8 cellular contexts compared by ENCODE assay signal in genomic region chr15:56732881-56733130, GRCh38. TPM values are rescaled to one million over a fixed set of nuclear protein-coding genes. Genes with fewer than 3 reads are reported as not detected.
DNase-seq lines count a peak whose midpoint lies in the region; ATAC-seq and TF ChIP-seq lines count a peak whose summit lies in the region.

No MANE protein-coding gene starts in this region.

- peak overlapping the region; percentile 98 for H4K5ac ChIP-seq in IMR-90 (ENCODE audit: low read depth, low read length)

- H3K9ac ChIP-seq in IMR-90 (ENCODE audit: low read depth, low read length) (peak overlapping the region; percentile 94), mammary epithelial cell (ENCODE audit: insufficient read depth, low read length) (peak overlapping the region; percentile 86)

- H3K27ac Mint-ChIP-seq in CD8-positive, alpha-beta T cell: peak overlapping the region; percentile 95

- in situ Hi-C loops in IMR-90 (cut with MboI; ENCODE audit: low sequenced_read_pairs): no loop called here
- in situ Hi-C loops in mammary epithelial cell (cut with MboI; ENCODE audit: low sequenced_read_pairs in 2 of 2): no loop called here

- peak overlapping the region; percentile 96 for H3K4ac ChIP-seq in IMR-90 (ENCODE audit: low read depth, low read length)

- peak overlapping the region; percentile 97 for H3K14ac ChIP-seq in IMR-90 (replicated peaks; ENCODE audit: low read depth, low read length)

- peaks cover 6% of the 10 kb centered on the region for H3K36me3 Mint-ChIP-seq in CD8-positive, alpha-beta T cell

- H3K9me1 ChIP-seq in IMR-90 (ENCODE audit: insufficient read depth, low read length): no peaks in the 10 kb centered on the region; the same call in 1 of the 2 replicates

- H2BK5ac ChIP-seq in IMR-90 (ENCODE audit: low read depth, low read length, poor library complexity, severe bottlenecking): peak overlapping the region; percentile 97

- BruUV-seq in IMR-90 (replicated peaks; lab: Mats Ljungman, UMichigan) (no TSS peak), mammary epithelial cell (replicated peaks; lab: Mats Ljungman, UMichigan) (no TSS peak)

- H3K4me2 ChIP-seq in IMR-90 (ENCODE audit: low read depth, low read length): peak overlapping the region; percentile 94
- peak overlapping the region; percentile 80 for H3K4me2 ChIP-seq in mammary epithelial cell (ENCODE audit: insufficient read depth, low read depth, low read length)

- peak overlapping the region; percentile 65; the same call in 1 of the 2 replicates for H2BK20ac ChIP-seq in IMR-90 (ENCODE audit: low read depth, low read length)

- intact Hi-C loops in CD8-positive, alpha-beta T cell (cut with DNase I, micrococcal nuclease): loop anchor here (1.0 to 10.0 kb wide), 9 partner anchors 8 to 1326 kb away; partner anchors contain the start of genes TCF12 (in 2 of the 2), CCPG1 (in 1 of the 2), PIERCE2 (in 1 of the 2) and RFX7 (in 1 of the 2)
- intact Hi-C loops in IMR-90 (cut with micrococcal nuclease) (loop anchor here (2.0 to 5.0 kb wide), 3 partner anchors 184 to 484 kb away; partner anchors contain the start of gene TCF12), mammary epithelial cell (cut with micrococcal nuclease) (loop anchor here (5.0 kb wide), 2 partner anchors 84 to 236 kb away; no protein-coding TSS in a partner anchor)

- H2AK9ac ChIP-seq in IMR-90 (replicated peaks; ENCODE audit: low read depth, low read length, poor library complexity): peak overlapping the region; percentile 98

- H3K18ac ChIP-seq in IMR-90 (ENCODE audit: low read depth, low read length): peak overlapping the region; percentile 96

- peaks cover 47% of the 10 kb centered on the region for H3K79me2 ChIP-seq in mammary epithelial cell (ENCODE audit: insufficient read depth, low read length)

- CTCF ChIA-PET in CD8-positive, alpha-beta T cell (lab: Charles Lee): interaction anchor here (1.3 kb wide), 1 partner anchor 185 kb away, joined by 4 read pairs; the partner anchor contains the start of gene TCF12
- CTCF ChIA-PET in IMR-90 (lab: Yijun Ruan, JAX): interaction anchor here (0.6 kb wide), 1 partner anchor 481 kb away, joined by 3 read pairs; no protein-coding TSS in a partner anchor
- CTCF ChIA-PET in mammary epithelial cell (lab: Charles Lee; ENCODE audit: low non-redundant PET): interaction anchor here (0.6 kb wide), 1 partner anchor 242 kb away, joined by 3 read pairs; no protein-coding TSS in a partner anchor

- H3K23ac ChIP-seq in IMR-90 (ENCODE audit: low read depth, low read length): peak overlapping the region; percentile 99

- WGBS in IMR-90 (ENCODE audit: extremely low coverage in 2 of 2, insufficient read length in 1 of 2), 2 experiments: 0% methylated on average over 4 of the region's 8 CpGs; no CpG with 5 or more reads in 1 of the 2 experiments
- WGBS in mammary epithelial cell (ENCODE audit: low coverage, missing lambda C conversion rate): 2% methylated on average over 8 of the region's 8 CpGs

- TF ChIP-seq RAD21 in IMR-90 (IDR thresholded peaks at IDR 0.05; ENCODE audit: low read length): no peak

- no peaks in the 10 kb centered on the region for H3K27me3 ChIP-seq in CD8-positive, alpha-beta T cell (ENCODE audit: insufficient read depth, low read length)
- H3K27me3 ChIP-seq in IMR-90 (ENCODE audit: control insufficient read depth, insufficient read depth, low read length): no peaks in the 10 kb centered on the region
- no peaks in the 10 kb centered on the region for H3K27me3 ChIP-seq in mammary epithelial cell (ENCODE audit: insufficient read depth, low read length)
- H3K27me3 ChIP-seq in mononuclear cell (ENCODE audit: insufficient read depth, low read length): no peaks in the 10 kb centered on the region

- peak overlapping the region; percentile 82; the same call in 2 of the 3 replicates for H2BK15ac ChIP-seq in IMR-90 (ENCODE audit: low read depth, low read length)

- H3K4me1 ChIP-seq in CD8-positive, alpha-beta T cell (ENCODE audit: insufficient read depth, low read length): peaks cover 23% of the 10 kb centered on the region
- H3K4me1 ChIP-seq in IMR-90 (ENCODE audit: control insufficient read depth, insufficient read depth, low read length): peaks cover 4% of the 10 kb centered on the region
- H3K4me1 ChIP-seq in mammary epithelial cell (ENCODE audit: insufficient read depth, low read length): peaks cover 21% of the 10 kb centered on the region
- peaks cover 29% of the 10 kb centered on the region for H3K4me1 ChIP-seq in mononuclear cell (ENCODE audit: insufficient read depth, low read length)

- no peaks in the 10 kb centered on the region for H3K9me3 Mint-ChIP-seq in CD8-positive, alpha-beta T cell

- peak overlapping the region; percentile 97 for H2AFZ ChIP-seq in IMR-90 (replicated peaks; ENCODE audit: low read length, poor library complexity)
- peak overlapping the region; percentile 96 for H2AFZ ChIP-seq in mammary epithelial cell (ENCODE audit: low read depth, low read length)

- no peak for DNase-seq in CD8-positive, alpha-beta T cell
- DNase-seq in IMR-90 (no peak), mammary epithelial cell (no peak), hepatic stellate cell (ENCODE audit: low spot score) (no peak)
- DNase-seq in stimulated activated CD4-positive, alpha-beta T cell treated with anti-CD3 and anti-CD28 coated beads, Interleukin-12 subunit alpha, Interleukin-12 subunit beta, amount 100 ng/mL, for 4 hours: no peak

- peaks cover 44% of the 10 kb centered on the region for H3K4me1 Mint-ChIP-seq in CD8-positive, alpha-beta T cell (ENCODE audit: low read depth)

- H3K4me3 Mint-ChIP-seq in CD8-positive, alpha-beta T cell: peak overlapping the region; percentile 89

- ATAC-seq in CD8-positive, alpha-beta T cell: no peak
- no peak for ATAC-seq in IMR-90 (ENCODE audit: low read depth)
- no peak for ATAC-seq in GM21515 (IDR thresholded peaks at IDR 0.05; ENCODE audit: unreplicated experiment)
- ATAC-seq in HG03097 (IDR thresholded peaks at IDR 0.05; ENCODE audit: low FRiP score, unreplicated experiment): no peak

- H3K79me1 ChIP-seq in IMR-90 (ENCODE audit: low read depth in 1 of 2, low read length in 2 of 2): peaks cover 18 to 43% of the 10 kb centered on the region in 2 experiments

- H3K27me3 Mint-ChIP-seq in CD8-positive, alpha-beta T cell (ENCODE audit: low read depth): no peaks in the 10 kb centered on the region

- TF ChIP-seq POLR2A in IMR-90 (IDR thresholded peaks at IDR 0.05; ENCODE audit: low read depth, low read length): no peak

- peaks cover 3% of the 10 kb centered on the region; the same call in 1 of the 2 replicates for H4K20me1 ChIP-seq in IMR-90 (ENCODE audit: insufficient read depth, low read length)
- no peaks in the 10 kb centered on the region for H4K20me1 ChIP-seq in mammary epithelial cell (ENCODE audit: insufficient read depth, low read length)

- H2AK5ac ChIP-seq in IMR-90 (ENCODE audit: low read depth, low read length): peak overlapping the region; percentile 97

- peak overlapping the region; percentile 73 for H3K4me3 ChIP-seq in CD8-positive, alpha-beta T cell (ENCODE audit: low read depth, low read length)
- peak overlapping the region; percentile 87 for H3K4me3 ChIP-seq in IMR-90 (ENCODE audit: insufficient read depth, low read depth, low read length)
- H3K4me3 ChIP-seq in mammary epithelial cell (replicated peaks in 1 of 3; ENCODE audit: insufficient read depth in 1 of 3, low read depth in 2 of 3, low read length in 3 of 3): peak overlapping the region; percentile 73 to 80 (median 75)
- H3K4me3 ChIP-seq in mononuclear cell (ENCODE audit: low read length): peak overlapping the region; percentile 71

- peak overlapping the region; percentile 96 for H4K91ac ChIP-seq in IMR-90 (ENCODE audit: insufficient read depth, low read depth, low read length)

- H3K36me3 ChIP-seq in CD8-positive, alpha-beta T cell (ENCODE audit: insufficient read depth, low read length): no peaks in the 10 kb centered on the region
- H3K36me3 ChIP-seq in IMR-90 (ENCODE audit: control insufficient read depth, insufficient read depth, low read length) (peaks cover 2% of the 10 kb centered on the region; the same call in 1 of the 2 replicates), mammary epithelial cell (ENCODE audit: insufficient read depth, low read length) (no peaks in the 10 kb centered on the region)

- dilution Hi-C loops in IMR-90 (cut with HindIII; ENCODE audit: low sequenced_read_pairs, unreplicated experiment): no loop called here
- dilution Hi-C loops in mammary epithelial cell (cut with HindIII; ENCODE audit: low sequenced_read_pairs): no loop called here

- no peak for TF ChIP-seq CTCF in CD8-positive, alpha-beta T cell (IDR thresholded peaks at IDR 0.05)
- TF ChIP-seq CTCF in IMR-90 (conservative IDR thresholded peaks at IDR 0.05; ENCODE audit: low read depth, low read length) (no peak), mammary epithelial cell (conservative IDR thresholded peaks at IDR 0.05 in 1 of 2, IDR thresholded peaks at IDR 0.05 in 1 of 2; ENCODE audit: extremely low read depth in 1 of 2, insufficient read depth in 1 of 2, low read depth in 1 of 2, low read length in 2 of 2) (no peak)

- POLR2A ChIA-PET in CD8-positive, alpha-beta T cell (lab: Charles Lee): interaction anchor here (0.6 to 1.8 kb wide), 7 partner anchors 7 to 30 kb away, joined by 3 to 6 read pairs (median 5); no protein-coding TSS in a partner anchor
- POLR2A ChIA-PET in IMR-90 (lab: Charles Lee; ENCODE audit: unreplicated experiment): interaction anchor here (0.6 to 1.3 kb wide), 2 partner anchors 13 to 200 kb away, joined by 4 to 5 read pairs; no protein-coding TSS in a partner anchor

- no peaks in the 10 kb centered on the region for H3K9me3 ChIP-seq in CD8-positive, alpha-beta T cell (ENCODE audit: low read length)
- H3K9me3 ChIP-seq in IMR-90 (ENCODE audit: control insufficient read depth, insufficient read depth, low read length) (no peaks in the 10 kb centered on the region), mammary epithelial cell (replicated peaks; ENCODE audit: insufficient read depth, low read length) (no peaks in the 10 kb centered on the region), mononuclear cell (ENCODE audit: low read depth, low read length) (no peaks in the 10 kb centered on the region)

- H3K56ac ChIP-seq in IMR-90 (ENCODE audit: extremely low read depth, insufficient read depth, low read length): peak overlapping the region; percentile 97

- peak overlapping the region; percentile 76 for H2BK120ac ChIP-seq in IMR-90 (ENCODE audit: low read depth, low read length)

- H3K27ac ChIP-seq in CD8-positive, alpha-beta T cell (ENCODE audit: low read depth, low read length): peak overlapping the region; percentile 72
- H3K27ac ChIP-seq in IMR-90 (ENCODE audit: insufficient read depth, low read length) (peak overlapping the region; percentile 94), mammary epithelial cell (ENCODE audit: insufficient read depth, low read depth, low read length) (peak overlapping the region; percentile 67)

- H4K8ac ChIP-seq in IMR-90 (ENCODE audit: low read depth in 2 of 2, low read length in 2 of 2): peak overlapping the region; percentile 97 to 99

RNA-seq across cellular contexts. Expression of gene ZNF280D, which starts 0.5 kb away (rescaled TPM):
- 10 to 100 TPM; 19.6 to 27.4 TPM for total RNA-seq in CD8-positive, alpha-beta T cell
- total RNA-seq in IMR-90 (2012; rRNA removed) (21.0 and 28.6 TPM in 2 replicates), mammary epithelial cell (10 to 100 TPM; 24.1 to 25.7 TPM), mononuclear cell (29.9 TPM)
- polyA plus RNA-seq in IMR-90 (2012; rRNA removed) (7.3 and 8.3 TPM in 2 replicates), mammary epithelial cell (2.4 TPM)
- 0.76 and 1.2 TPM in 2 replicates for polyA plus RNA-seq in IMR-90 (2012; cell fraction: cytosol; rRNA removed)
- 1.6 and 21.6 TPM in 2 replicates for polyA plus RNA-seq in IMR-90 (2012; cell fraction: nucleus; rRNA removed; ENCODE audit: low replicate concordance)
- 3.9 TPM for polyA minus RNA-seq in mammary epithelial cell
